Comparison of ENCODE assay signal across 1 cellular context in the genomic region with DNA sequence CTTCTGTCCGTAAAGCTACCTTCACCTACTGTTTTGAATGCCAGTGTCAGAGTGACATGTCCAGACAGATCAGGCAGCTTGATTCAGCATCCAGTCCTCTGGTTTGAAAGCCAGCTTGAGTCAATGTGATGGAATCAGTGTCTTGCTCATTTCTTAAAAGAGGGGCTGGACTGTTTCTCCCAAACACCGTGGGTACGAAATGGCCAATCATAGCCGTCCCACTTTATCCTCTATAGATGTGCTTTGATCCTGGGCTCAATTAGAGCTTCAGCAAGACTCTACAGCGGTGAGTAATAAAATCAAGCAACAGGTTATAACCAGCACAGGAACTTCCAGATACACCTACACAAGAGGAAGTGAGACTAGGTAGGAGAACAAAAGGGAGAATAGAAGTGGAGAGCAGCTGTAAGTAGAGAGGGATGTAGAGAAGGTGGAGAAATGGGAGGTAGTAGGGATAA.
TF ChIP-seq lines count a peak whose summit lies in the region.

No MANE protein-coding gene starts in this region.

TF ChIP-seq in GM23338, 12 proteins besides CTCF, POLR2A, EP300 and RAD21 (continued from another document):
- TF ChIP-seq, protein P1, sequence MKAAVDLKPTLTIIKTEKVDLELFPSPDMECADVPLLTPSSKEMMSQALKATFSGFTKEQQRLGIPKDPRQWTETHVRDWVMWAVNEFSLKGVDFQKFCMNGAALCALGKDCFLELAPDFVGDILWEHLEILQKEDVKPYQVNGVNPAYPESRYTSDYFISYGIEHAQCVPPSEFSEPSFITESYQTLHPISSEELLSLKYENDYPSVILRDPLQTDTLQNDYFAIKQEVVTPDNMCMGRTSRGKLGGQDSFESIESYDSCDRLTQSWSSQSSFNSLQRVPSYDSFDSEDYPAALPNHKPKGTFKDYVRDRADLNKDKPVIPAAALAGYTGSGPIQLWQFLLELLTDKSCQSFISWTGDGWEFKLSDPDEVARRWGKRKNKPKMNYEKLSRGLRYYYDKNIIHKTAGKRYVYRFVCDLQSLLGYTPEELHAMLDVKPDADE (IDR thresholded peaks at IDR 0.05), result no peak
- no peak for TF ChIP-seq JUNB (IDR thresholded peaks at IDR 0.05; ENCODE audit: unreplicated experiment)
- TF ChIP-seq, protein P2, sequence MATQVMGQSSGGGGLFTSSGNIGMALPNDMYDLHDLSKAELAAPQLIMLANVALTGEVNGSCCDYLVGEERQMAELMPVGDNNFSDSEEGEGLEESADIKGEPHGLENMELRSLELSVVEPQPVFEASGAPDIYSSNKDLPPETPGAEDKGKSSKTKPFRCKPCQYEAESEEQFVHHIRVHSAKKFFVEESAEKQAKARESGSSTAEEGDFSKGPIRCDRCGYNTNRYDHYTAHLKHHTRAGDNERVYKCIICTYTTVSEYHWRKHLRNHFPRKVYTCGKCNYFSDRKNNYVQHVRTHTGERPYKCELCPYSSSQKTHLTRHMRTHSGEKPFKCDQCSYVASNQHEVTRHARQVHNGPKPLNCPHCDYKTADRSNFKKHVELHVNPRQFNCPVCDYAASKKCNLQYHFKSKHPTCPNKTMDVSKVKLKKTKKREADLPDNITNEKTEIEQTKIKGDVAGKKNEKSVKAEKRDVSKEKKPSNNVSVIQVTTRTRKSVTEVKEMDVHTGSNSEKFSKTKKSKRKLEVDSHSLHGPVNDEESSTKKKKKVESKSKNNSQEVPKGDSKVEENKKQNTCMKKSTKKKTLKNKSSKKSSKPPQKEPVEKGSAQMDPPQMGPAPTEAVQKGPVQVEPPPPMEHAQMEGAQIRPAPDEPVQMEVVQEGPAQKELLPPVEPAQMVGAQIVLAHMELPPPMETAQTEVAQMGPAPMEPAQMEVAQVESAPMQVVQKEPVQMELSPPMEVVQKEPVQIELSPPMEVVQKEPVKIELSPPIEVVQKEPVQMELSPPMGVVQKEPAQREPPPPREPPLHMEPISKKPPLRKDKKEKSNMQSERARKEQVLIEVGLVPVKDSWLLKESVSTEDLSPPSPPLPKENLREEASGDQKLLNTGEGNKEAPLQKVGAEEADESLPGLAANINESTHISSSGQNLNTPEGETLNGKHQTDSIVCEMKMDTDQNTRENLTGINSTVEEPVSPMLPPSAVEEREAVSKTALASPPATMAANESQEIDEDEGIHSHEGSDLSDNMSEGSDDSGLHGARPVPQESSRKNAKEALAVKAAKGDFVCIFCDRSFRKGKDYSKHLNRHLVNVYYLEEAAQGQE (IDR thresholded peaks at IDR 0.05; ENCODE audit: unreplicated experiment), result no peak
- TF ChIP-seq POLR2AphosphoS5 (IDR thresholded peaks at IDR 0.05; ENCODE audit: low read depth), result no peak
